Comparison of ENCODE assay signal across 15 cellular contexts in the genomic region with DNA sequence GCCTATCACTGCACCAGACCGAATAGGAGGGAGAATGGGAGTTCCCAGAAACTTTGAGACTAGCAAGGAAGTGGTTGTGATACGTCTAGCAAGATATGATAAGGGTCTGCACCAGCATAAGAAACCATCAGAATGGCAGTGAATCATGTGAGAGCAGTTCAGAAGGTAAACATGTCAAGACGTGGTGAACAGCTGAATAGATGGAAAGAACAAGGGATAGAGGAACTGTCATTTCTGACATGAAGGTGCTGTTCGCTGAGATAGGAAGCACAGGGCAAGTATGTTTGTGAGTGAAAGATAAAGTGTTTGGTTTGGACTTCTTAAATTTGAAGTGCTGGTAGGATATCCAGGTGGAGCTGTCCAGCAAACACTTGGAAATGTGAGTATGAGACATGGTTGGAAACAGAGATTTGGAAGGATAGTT. TPM values are rescaled to one million over a fixed set of nuclear protein-coding genes. Genes with fewer than 3 reads are reported as not detected.
DNase-seq lines count a peak whose midpoint lies in the region; TF ChIP-seq lines count a peak whose summit lies in the region.
"Had no signal": no experiment of that assay in that cellular context is flagged by ENCODE, and none has a peak within 500 bp of the region (broad histone marks: within the 10 kb centered on the region; RNA-seq: fewer than 3 reads in every experiment).

No MANE protein-coding gene starts in this region.

- 25 to 47% (median 34%) methylated on average over 4 of the region's 4 CpGs for WGBS in spleen, 5 donors

- H3K27me3 Mint-ChIP-seq in activated CD4-positive, alpha-beta T cell treated with anti-CD3 and anti-CD28 coated beads, Interleukin-2, amount 10 ng/mL, durations not matched to agents 7 days and 5 days, result peaks cover 1% of the 10 kb centered on the region
- H3K27me3 Mint-ChIP-seq in chondrocyte (ENCODE audit: low read depth) (no peaks in the 10 kb centered on the region), neural crest cell (ENCODE audit: low read depth) (no peaks in the 10 kb centered on the region)

- no peaks in the 10 kb centered on the region for H3K27me3 ChIP-seq in spleen (replicated peaks in 1 of 7)
- no peaks in the 10 kb centered on the region for H3K27me3 ChIP-seq in breast epithelium
- H3K27me3 ChIP-seq: esophagus muscularis mucosa had no signal

- intact Hi-C loops in spleen (cut with DNase I; ENCODE audit: low total_unique reads) (loop anchor here (10.0 kb wide), 1 partner anchor 53 kb away; the partner anchor contains the start of gene AGO3), breast epithelium (cut with DNase I; ENCODE audit: low total_unique reads) (no loop called here)

- no peak overlapping the region for H3K27ac ChIP-seq in spleen
- no peak overlapping the region for H3K27ac ChIP-seq in breast epithelium
- H3K27ac ChIP-seq: KMS-11, PC-9 had no signal

- no peak overlapping the region for H3K4me3 ChIP-seq in spleen
- no peak overlapping the region for H3K4me3 ChIP-seq in breast epithelium

- no peaks in the 10 kb centered on the region for H3K36me3 ChIP-seq in spleen
- no peaks in the 10 kb centered on the region for H3K36me3 ChIP-seq in breast epithelium
- H3K36me3 ChIP-seq: esophagus muscularis mucosa had no signal

- H3K4me1 Mint-ChIP-seq in activated CD4-positive, alpha-beta T cell treated with anti-CD3 and anti-CD28 coated beads, Interleukin-2, amount 10 ng/mL, durations not matched to agents 7 days and 5 days, result peaks cover 37% of the 10 kb centered on the region
- H3K4me1 Mint-ChIP-seq in chondrocyte (ENCODE audit: low read depth) (peaks cover 28% of the 10 kb centered on the region), neural crest cell (peaks cover 36% of the 10 kb centered on the region)

- H3K36me3 Mint-ChIP-seq in activated CD4-positive, alpha-beta T cell treated with anti-CD3 and anti-CD28 coated beads, Interleukin-2, amount 10 ng/mL, durations not matched to agents 7 days and 5 days (ENCODE audit: low read depth), result no peaks in the 10 kb centered on the region
- no peaks in the 10 kb centered on the region for H3K36me3 Mint-ChIP-seq in chondrocyte (ENCODE audit: low read depth)
- no peaks in the 10 kb centered on the region for H3K36me3 Mint-ChIP-seq in neural crest cell (ENCODE audit: low read depth)

- no peak for TF ChIP-seq POLR2A in spleen (IDR thresholded peaks at IDR 0.05)
- no peak for TF ChIP-seq POLR2A in breast epithelium (IDR thresholded peaks at IDR 0.05)

- CTCF ChIA-PET in activated CD4-positive, alpha-beta T cell treated with anti-CD3 and anti-CD28 coated beads, Interleukin-2, amount 10 ng/mL, durations not matched to agents 7 days and 5 days (lab: Charles Lee), result interaction anchor here (0.9 kb wide), 1 partner anchor 80 kb away, joined by 3 read pairs; no protein-coding TSS in a partner anchor

- no peak for TF ChIP-seq CTCF in chondrocyte (IDR thresholded peaks at IDR 0.05)
- TF ChIP-seq CTCF in neural crest cell (conservative IDR thresholded peaks at IDR 0.05), result no peak
- no peak for TF ChIP-seq CTCF in spleen (IDR thresholded peaks at IDR 0.05 in 8 of 11, conservative IDR thresholded peaks at IDR 0.05 in 3 of 11)
- TF ChIP-seq CTCF in breast epithelium (IDR thresholded peaks at IDR 0.05), result no peak

- POLR2A ChIA-PET in activated CD4-positive, alpha-beta T cell treated with anti-CD3 and anti-CD28 coated beads, Interleukin-2, amount 10 ng/mL, durations not matched to agents 7 days and 5 days (lab: Charles Lee), result no interaction called here

- H3K4me1 ChIP-seq in spleen, result peaks cover 18 to 42% (median 40%) of the 10 kb centered on the region in 6 donors
- peaks cover 0 to 7% of the 10 kb centered on the region in 2 donors for H3K4me1 ChIP-seq in breast epithelium

- DNase-seq in activated CD4-positive, alpha-beta T cell treated with anti-CD3 and anti-CD28 coated beads, Interleukin-2, amount 10 ng/mL, durations not matched to agents 7 days and 5 days, result no peak
- DNase-seq in activated CD4-positive, alpha-beta T cell treated with anti-CD3 and anti-CD28 coated beads, Interleukin-2, amount 50 U/mL, for 48 hours, result no peak
- DNase-seq in OCI-M2 (lab: John Stamatoyannopoulos, UW; ENCODE audit: unreplicated experiment) (peak; percentile 43), chondrocyte (ENCODE audit: low spot score) (no peak), neural crest cell (ENCODE audit: low read depth, low spot score) (no peak), spleen (no peak), breast epithelium (ENCODE audit: low spot score in 2 of 2) (no peak), RPMI8226 (no peak)
- DNase-seq: activated CD4-positive, alpha-beta T cell treated with anti-CD3 and anti-CD28 coated beads for 4 hours; left ventricle myocardium superior; NCI-H1694 treated with DMSO at 0.1 percent for 48 hours; NCI-H510A treated with DMSO at 0.1 percent for 48 hours; PC-9 had no signal

- H3K4me3 Mint-ChIP-seq in activated CD4-positive, alpha-beta T cell treated with anti-CD3 and anti-CD28 coated beads, Interleukin-2, amount 10 ng/mL, durations not matched to agents 7 days and 5 days, result peak overlapping the region; percentile 64
- H3K4me3 Mint-ChIP-seq in chondrocyte (ENCODE audit: unreplicated experiment) (peak overlapping the region; percentile 57), neural crest cell (peak overlapping the region; percentile 48)

- H3K27ac Mint-ChIP-seq in activated CD4-positive, alpha-beta T cell treated with anti-CD3 and anti-CD28 coated beads, Interleukin-2, amount 10 ng/mL, durations not matched to agents 7 days and 5 days, result no peak overlapping the region
- H3K27ac Mint-ChIP-seq in chondrocyte (ENCODE audit: unreplicated experiment) (no peak overlapping the region), neural crest cell (ENCODE audit: unreplicated experiment) (no peak overlapping the region)

- H3K9me3 Mint-ChIP-seq in activated CD4-positive, alpha-beta T cell treated with anti-CD3 and anti-CD28 coated beads, Interleukin-2, amount 10 ng/mL, durations not matched to agents 7 days and 5 days, result no peaks in the 10 kb centered on the region
- H3K9me3 Mint-ChIP-seq in chondrocyte (ENCODE audit: low read depth) (no peaks in the 10 kb centered on the region), neural crest cell (no peaks in the 10 kb centered on the region)

- H3K9me3 ChIP-seq in spleen (no peaks in the 10 kb centered on the region), breast epithelium (no peaks in the 10 kb centered on the region)
- H3K9me3 ChIP-seq: esophagus muscularis mucosa had no signal

RNA-seq across cellular contexts. Expression of gene AGO1, which starts 1.1 kb away (rescaled TPM):
- total RNA-seq in activated CD4-positive, alpha-beta T cell treated with anti-CD3 and anti-CD28 coated beads, Interleukin-2, amount 10 ng/mL, durations not matched to agents 7 days and 5 days, result 10 to 100 TPM; 22.3 to 22.4 TPM
- total RNA-seq in chondrocyte (23.5 to 35.8 TPM (median 24.6 TPM) in 3 replicates), neural crest cell (61.5 and 65.3 TPM in 2 replicates), spleen (10 to 100 TPM; 27.4 to 38.2 (median 32.4) TPM), breast epithelium (10 to 100 TPM; 22.3 to 26.1 (median 23.4) TPM)
- 1 to 10 TPM; 2.3 to 4.3 (median 2.9) TPM for polyA plus RNA-seq in spleen

RNA-seq across cellular contexts. Expression of gene AGO3, which starts 49.0 kb away (rescaled TPM):
- total RNA-seq in activated CD4-positive, alpha-beta T cell treated with anti-CD3 and anti-CD28 coated beads, Interleukin-2, amount 10 ng/mL, durations not matched to agents 7 days and 5 days, result 10 to 100 TPM; 28.7 to 29.4 TPM
- total RNA-seq in chondrocyte, result 26.0 to 34.5 TPM (median 26.1 TPM) in 3 replicates
- 27.9 and 29.2 TPM in 2 replicates for total RNA-seq in neural crest cell
- total RNA-seq in spleen, result 10 to 100 TPM; 18.6 to 41.1 (median 31.7) TPM
- polyA plus RNA-seq in spleen, result 1 to 10 TPM; 1.5 to 2.8 (median 1.9) TPM
- 10 to 100 TPM; 28.2 TPM for total RNA-seq in breast epithelium
